ENCODE assay signal across 7 cellular contexts in genomic region chr6:165705941-165706340, GRCh38. TPM values are rescaled to one million over a fixed set of nuclear protein-coding genes. Genes with fewer than 3 reads are reported as not detected.
"Had no signal": no experiment of that assay in that cellular context is flagged by ENCODE, and none has a peak within 500 bp of the region (broad histone marks: within the 10 kb centered on the region; RNA-seq: fewer than 3 reads in every experiment).

No MANE protein-coding gene starts in this region.

- FAIRE-seq: H1, H54, HTR-8/SVneo had no signal

- H3K4me3 ChIP-seq: GM23338 had no signal

- DNase-seq: H9, HCEC 1CT had no signal

- H2AFZ ChIP-seq: GM23338 had no signal

- H3K4me2 ChIP-seq: GM23338 had no signal

- ATAC-seq: GM23338 had no signal

RNA-seq across cellular contexts. Expression of gene PDE10A, which starts 42.9 kb away (rescaled TPM):
- polyA plus RNA-seq: IgD-negative memory B cell had no signal
